In genomic region chr9:113649054-113649453, GRCh38 we compare ENCODE assay signal across 9 cellular contexts.
DNase-seq lines count a peak whose midpoint lies in the region; ATAC-seq and TF ChIP-seq lines count a peak whose summit lies in the region.
"Had no signal": no experiment of that assay in that cellular context is flagged by ENCODE, and none has a peak within 500 bp of the region (broad histone marks: within the 10 kb centered on the region; RNA-seq: fewer than 3 reads in every experiment).

No MANE protein-coding gene starts in this region.

- H2AFZ ChIP-seq in hepatocyte: no peak overlapping the region

- H3K27ac ChIP-seq in hepatocyte: peak overlapping the region; percentile 64

- no peak overlapping the region for H3K4me2 ChIP-seq in hepatocyte

- H3K9me3 ChIP-seq in hepatocyte (ENCODE audit: low read depth): no peaks in the 10 kb centered on the region

- H3K4me3 ChIP-seq in hepatocyte: no peak overlapping the region

- ATAC-seq in GM21737 (IDR thresholded peaks at IDR 0.05; ENCODE audit: unreplicated experiment) (no peak), HG03439 (IDR thresholded peaks at IDR 0.05; ENCODE audit: unreplicated experiment) (no peak)

- H4K20me1 ChIP-seq in hepatocyte (ENCODE audit: insufficient read depth, poor library complexity, severe bottlenecking): no peaks in the 10 kb centered on the region

- 48% methylated on average over 11 of the region's 11 CpGs for WGBS in hepatocyte (ENCODE audit: low lambda C conversion rate, missing lambda C conversion rate)

- TF ChIP-seq CTCF in hepatocyte (IDR thresholded peaks at IDR 0.05; ENCODE audit: poor library complexity): no peak

- no peaks in the 10 kb centered on the region for H3K4me1 ChIP-seq in hepatocyte (ENCODE audit: insufficient read depth)

- DNase-seq in NCI-H1092 treated with DMSO at 0.1 percent for 48 hours (lab: John Stamatoyannopoulos, UW): peak; percentile 97
- peak; percentile 11 to 94 (median 84) for DNase-seq in anterior cingulate cortex (lab: John Stamatoyannopoulos, UW)
- DNase-seq in hepatocyte (ENCODE audit: low spot score): peak; percentile 75
- DNase-seq in superior temporal gyrus (ENCODE audit: extremely low spot score): peak; percentile 88
- DNase-seq in NCI-H1048 (lab: John Stamatoyannopoulos, UW): no peak
- DNase-seq: activated gamma-delta T cell, Karpas-422 had no signal

- H3K79me2 ChIP-seq in hepatocyte: no peaks in the 10 kb centered on the region

- H3K27me3 ChIP-seq in hepatocyte: no peaks in the 10 kb centered on the region

- no peaks in the 10 kb centered on the region for H3K36me3 ChIP-seq in hepatocyte (replicated peaks; ENCODE audit: insufficient read depth, low read depth)

- no peaks in the 10 kb centered on the region for H3K9me2 ChIP-seq in hepatocyte (replicated peaks; ENCODE audit: insufficient read depth)
